Comparison of ENCODE assay signal across 9 cellular contexts in genomic region chr17:73170921-73171320, GRCh38. TPM values are rescaled to one million over a fixed set of nuclear protein-coding genes. Genes with fewer than 3 reads are reported as not detected.
"Had no signal": no experiment of that assay in that cellular context is flagged by ENCODE, and none has a peak within 500 bp of the region (broad histone marks: within the 10 kb centered on the region; RNA-seq: fewer than 3 reads in every experiment).

No MANE protein-coding gene starts in this region.

- H3K27ac Mint-ChIP-seq: HFFc6, IgD-negative memory B cell had no signal

- H3K36me3 Mint-ChIP-seq: IgD-negative memory B cell had no signal

- H3K4me3 Mint-ChIP-seq: HFFc6 had no signal

- H3K36me3 ChIP-seq: HAP-1 had no signal

- H3K4me3 ChIP-seq: HAP-1 had no signal

- H3K9me3 ChIP-seq: HAP-1 had no signal

- ATAC-seq: HCT116, HepG2 had no signal

- H3K27ac ChIP-seq: HL-60 had no signal

- DNase-seq: GOT3, H7, HFFc6, KBM-7 had no signal

- H3K4me1 ChIP-seq: HAP-1 had no signal

- H3K9me3 Mint-ChIP-seq: HFFc6 had no signal

RNA-seq across cellular contexts. Expression of gene SSTR2, which starts 6.1 kb away (rescaled TPM):
- total RNA-seq: HepG2 had no signal
- polyA plus RNA-seq: IgD-negative memory B cell had no signal
